Comparison of ENCODE assay signal across 27 cellular contexts in genomic region chr11:117932987-117933386, GRCh38. TPM values are rescaled to one million over a fixed set of nuclear protein-coding genes. Genes with fewer than 3 reads are reported as not detected.
DNase-seq lines count a peak whose midpoint lies in the region; ATAC-seq and TF ChIP-seq lines count a peak whose summit lies in the region.
"Had no signal": no experiment of that assay in that cellular context is flagged by ENCODE, and none has a peak within 500 bp of the region (broad histone marks: within the 10 kb centered on the region; RNA-seq: fewer than 3 reads in every experiment).

No MANE protein-coding gene starts in this region.

- H3K27ac ChIP-seq in CD4-positive, CD25-positive, alpha-beta regulatory T cell (ENCODE audit: insufficient read depth, low read length, poor library complexity, severe bottlenecking): no peak overlapping the region
- H3K27ac ChIP-seq in hepatocyte (no peak overlapping the region), colonic mucosa (no peak overlapping the region)
- H3K27ac ChIP-seq: ascending aorta, GM23248, thoracic aorta had no signal

- no peak overlapping the region for H2AFZ ChIP-seq in hepatocyte
- H2AFZ ChIP-seq: GM23248 had no signal

- no peaks in the 10 kb centered on the region for H3K9me3 ChIP-seq in CD4-positive, CD25-positive, alpha-beta regulatory T cell (ENCODE audit: control insufficient read depth in 2 of 2, low read length in 2 of 2)
- H3K9me3 ChIP-seq in hepatocyte (ENCODE audit: low read depth): no peaks in the 10 kb centered on the region
- no peaks in the 10 kb centered on the region for H3K9me3 ChIP-seq in colonic mucosa
- H3K9me3 ChIP-seq: ascending aorta, thoracic aorta had no signal

- no peak for ATAC-seq in CD4-positive, CD25-positive, alpha-beta regulatory T cell (ENCODE audit: low read depth in 2 of 2)
- no peak for ATAC-seq in activated naive CD8-positive, alpha-beta T cell treated with anti-CD3 and anti-CD28 coated beads, Interleukin-2, amount 50 U/mL, for 24 hours
- no peak for ATAC-seq in natural killer cell treated with Interleukin-12 subunit alpha and Interleukin-12 subunit beta and Interleukin-15 and Interleukin-18, amount 100 ng/mL, for 72 hours
- ATAC-seq in GM19463 (IDR thresholded peaks at IDR 0.05; ENCODE audit: unreplicated experiment): no peak
- ATAC-seq: activated T-cell treated with anti-CD3 and anti-CD28 coated beads, Interleukin-2, amount 50 U/mL, for 4 hours had no signal

- H3K36me3 ChIP-seq in CD4-positive, CD25-positive, alpha-beta regulatory T cell (ENCODE audit: control insufficient read depth, insufficient read depth, low read length): no peaks in the 10 kb centered on the region
- H3K36me3 ChIP-seq in H7 (replicated peaks; ENCODE audit: control insufficient read depth, insufficient read depth, low read length) (no peaks in the 10 kb centered on the region), hepatocyte (replicated peaks; ENCODE audit: insufficient read depth, low read depth) (no peaks in the 10 kb centered on the region), colonic mucosa (no peaks in the 10 kb centered on the region)
- H3K36me3 ChIP-seq: ascending aorta, thoracic aorta had no signal

- H3K9me2 ChIP-seq in hepatocyte (replicated peaks; ENCODE audit: insufficient read depth): no peaks in the 10 kb centered on the region

- H4K20me1 ChIP-seq in hepatocyte (ENCODE audit: insufficient read depth, poor library complexity, severe bottlenecking): no peaks in the 10 kb centered on the region

- no peaks in the 10 kb centered on the region for H3K9me3 Mint-ChIP-seq in CD4-positive, CD25-positive, alpha-beta regulatory T cell
- no peaks in the 10 kb centered on the region for H3K9me3 Mint-ChIP-seq in activated naive CD8-positive, alpha-beta T cell treated with anti-CD3 and anti-CD28 coated beads, Interleukin-2, amount 50 U/mL, for 24 hours
- H3K9me3 Mint-ChIP-seq in natural killer cell treated with Interleukin-12 subunit alpha and Interleukin-12 subunit beta and Interleukin-15 and Interleukin-18, amount 100 ng/mL, for 72 hours: no peaks in the 10 kb centered on the region
- H3K9me3 Mint-ChIP-seq: activated naive CD4-positive, alpha-beta T cell treated with anti-CD3 and anti-CD28 coated beads for 36 hours; activated T-cell treated with anti-CD3 and anti-CD28 coated beads, Interleukin-2, amount 50 U/mL, for 4 hours had no signal

- no peaks in the 10 kb centered on the region for H3K36me3 Mint-ChIP-seq in CD4-positive, CD25-positive, alpha-beta regulatory T cell
- H3K36me3 Mint-ChIP-seq in activated naive CD8-positive, alpha-beta T cell treated with anti-CD3 and anti-CD28 coated beads, Interleukin-2, amount 50 U/mL, for 24 hours (ENCODE audit: low read depth): no peaks in the 10 kb centered on the region
- no peaks in the 10 kb centered on the region for H3K36me3 Mint-ChIP-seq in natural killer cell treated with Interleukin-12 subunit alpha and Interleukin-12 subunit beta and Interleukin-15 and Interleukin-18, amount 100 ng/mL, for 72 hours
- H3K36me3 Mint-ChIP-seq: CD14-positive monocyte had no signal

- no peaks in the 10 kb centered on the region for H3K27me3 ChIP-seq in CD4-positive, CD25-positive, alpha-beta regulatory T cell (ENCODE audit: control insufficient read depth, insufficient read depth, low read length)
- H3K27me3 ChIP-seq in H7 (ENCODE audit: control insufficient read depth, insufficient read depth, low read length) (no peaks in the 10 kb centered on the region), hepatocyte (no peaks in the 10 kb centered on the region), colonic mucosa (no peaks in the 10 kb centered on the region)
- H3K27me3 ChIP-seq: ascending aorta had no signal

- peak overlapping the region in 2 of 3 donors; percentile 22 to 72 for H3K27ac Mint-ChIP-seq in CD4-positive, CD25-positive, alpha-beta regulatory T cell
- peak overlapping the region; percentile 99 for H3K27ac Mint-ChIP-seq in activated naive CD8-positive, alpha-beta T cell treated with anti-CD3 and anti-CD28 coated beads, Interleukin-2, amount 50 U/mL, for 24 hours
- peak overlapping the region; percentile 66 to 90 for H3K27ac Mint-ChIP-seq in natural killer cell treated with Interleukin-12 subunit alpha and Interleukin-12 subunit beta and Interleukin-15 and Interleukin-18, amount 100 ng/mL, for 72 hours
- H3K27ac Mint-ChIP-seq: activated naive CD4-positive, alpha-beta T cell treated with anti-CD3 and anti-CD28 coated beads for 36 hours had no signal

- H3K79me2 ChIP-seq in hepatocyte: no peaks in the 10 kb centered on the region

- WGBS in hepatocyte (ENCODE audit: low lambda C conversion rate, missing lambda C conversion rate): 70% methylated on average over 2 of the region's 2 CpGs

- peaks cover 5% of the 10 kb centered on the region for H3K27me3 Mint-ChIP-seq in CD4-positive, CD25-positive, alpha-beta regulatory T cell
- H3K27me3 Mint-ChIP-seq in activated naive CD8-positive, alpha-beta T cell treated with anti-CD3 and anti-CD28 coated beads, Interleukin-2, amount 50 U/mL, for 24 hours: no peaks in the 10 kb centered on the region
- H3K27me3 Mint-ChIP-seq in natural killer cell treated with Interleukin-12 subunit alpha and Interleukin-12 subunit beta and Interleukin-15 and Interleukin-18, amount 100 ng/mL, for 72 hours: peaks cover 0 to 2% of the 10 kb centered on the region in 2 donors

- peaks cover 26% of the 10 kb centered on the region for H3K4me1 ChIP-seq in CD4-positive, CD25-positive, alpha-beta regulatory T cell (ENCODE audit: control insufficient read depth, insufficient read depth, low read length, poor library complexity, severe bottlenecking)
- peaks cover 10% of the 10 kb centered on the region for H3K4me1 ChIP-seq in hepatocyte (ENCODE audit: insufficient read depth)
- peaks cover 7% of the 10 kb centered on the region for H3K4me1 ChIP-seq in colonic mucosa
- H3K4me1 ChIP-seq: ascending aorta had no signal

- DNase-seq in CD4-positive, CD25-positive, alpha-beta regulatory T cell: no peak
- DNase-seq in H7 (peak; percentile 52), hepatocyte (ENCODE audit: low spot score) (no peak), colonic mucosa (no peak)
- DNase-seq in activated naive CD8-positive, alpha-beta T cell treated with anti-CD3 and anti-CD28 coated beads, Interleukin-2, amount 50 U/mL, for 24 hours: no peak
- no peak for DNase-seq in natural killer cell treated with Interleukin-12 subunit alpha and Interleukin-12 subunit beta and Interleukin-15 and Interleukin-18, amount 100 ng/mL, for 72 hours (ENCODE audit: low spot score)
- DNase-seq: activated CD4-positive, CD25-positive, alpha-beta regulatory T cell; activated naive CD4-positive, alpha-beta T cell treated with anti-CD3 and anti-CD28 coated beads for 36 hours; activated T-cell treated with anti-CD3 and anti-CD28 coated beads, Interleukin-2, amount 50 U/mL, for 4 hours; caudate nucleus; DMS 273 treated with DMSO at 0.1 percent for 48 hours; GM23248; MM.1S; NCI-H1417; NCI-H2081 treated with DMSO at 0.1 percent for 48 hours; NCI-H446; occipital lobe; SIG-M5; SW 1271 had no signal

- no peak overlapping the region for H3K9ac ChIP-seq in colonic mucosa (ENCODE audit: low read depth in 2 of 2, low read length in 2 of 2)
- H3K9ac ChIP-seq: GM23248 had no signal

- no peak overlapping the region for H3K4me3 ChIP-seq in CD4-positive, CD25-positive, alpha-beta regulatory T cell (ENCODE audit: low read depth, low read length)
- H3K4me3 ChIP-seq in H7 (ENCODE audit: insufficient read depth, low read depth, low read length) (no peak overlapping the region), hepatocyte (no peak overlapping the region), colonic mucosa (no peak overlapping the region)
- H3K4me3 ChIP-seq: ascending aorta, GM23248, K562, lung, smooth muscle cell, thoracic aorta had no signal

- H3K4me3 Mint-ChIP-seq in CD4-positive, CD25-positive, alpha-beta regulatory T cell: no peak overlapping the region
- no peak overlapping the region for H3K4me3 Mint-ChIP-seq in activated naive CD8-positive, alpha-beta T cell treated with anti-CD3 and anti-CD28 coated beads, Interleukin-2, amount 50 U/mL, for 24 hours
- peak overlapping the region; percentile 30 for H3K4me3 Mint-ChIP-seq in natural killer cell treated with Interleukin-12 subunit alpha and Interleukin-12 subunit beta and Interleukin-15 and Interleukin-18, amount 100 ng/mL, for 72 hours
- H3K4me3 Mint-ChIP-seq: activated naive CD4-positive, alpha-beta T cell treated with anti-CD3 and anti-CD28 coated beads for 36 hours; activated T-cell treated with anti-CD3 and anti-CD28 coated beads, Interleukin-2, amount 50 U/mL, for 4 hours; CD14-positive monocyte had no signal

- TF ChIP-seq CTCF in hepatocyte (IDR thresholded peaks at IDR 0.05; ENCODE audit: poor library complexity) (no peak), colonic mucosa (IDR thresholded peaks at IDR 0.05) (no peak)

- peaks cover 17 to 53% (median 34%) of the 10 kb centered on the region in 4 donors for H3K4me1 Mint-ChIP-seq in CD4-positive, CD25-positive, alpha-beta regulatory T cell
- H3K4me1 Mint-ChIP-seq in activated naive CD8-positive, alpha-beta T cell treated with anti-CD3 and anti-CD28 coated beads, Interleukin-2, amount 50 U/mL, for 24 hours: peaks cover 95% of the 10 kb centered on the region
- peaks cover 50 to 52% of the 10 kb centered on the region in 2 donors for H3K4me1 Mint-ChIP-seq in natural killer cell treated with Interleukin-12 subunit alpha and Interleukin-12 subunit beta and Interleukin-15 and Interleukin-18, amount 100 ng/mL, for 72 hours (ENCODE audit: low read depth in 2 of 2)

- intact Hi-C loops in colonic mucosa (cut with DNase I): no loop called here

- no peak overlapping the region for H3K4me2 ChIP-seq in hepatocyte
- H3K4me2 ChIP-seq: smooth muscle cell had no signal

RNA-seq across cellular contexts. Expression of gene TMPRSS13, which starts 3.8 kb away (rescaled TPM):
- total RNA-seq in CD4-positive, CD25-positive, alpha-beta regulatory T cell: 3.4 TPM
- 1 to 10 TPM in 2 of 4 donors, under 1 TPM in 2; 0.57 to 1.4 (median 1.1) TPM for polyA plus RNA-seq in CD4-positive, CD25-positive, alpha-beta regulatory T cell
- 0.31 TPM in 1 of 2 replicates, not detected in the other for total RNA-seq in H7 (2014; rRNA removed; shearing (Covaris generic))
- under 1 TPM; 0.19 to 0.36 TPM for total RNA-seq in natural killer cell treated with Interleukin-12 subunit alpha and Interleukin-12 subunit beta and Interleukin-15 and Interleukin-18, amount 100 ng/mL, for 72 hours
- total RNA-seq in hepatocyte (1.0 and 1.3 TPM in 2 replicates), colonic mucosa (1 to 10 TPM; 1.5 to 1.6 TPM)
- 1.1 and 1.9 TPM in 2 replicates for polyA plus RNA-seq in hepatocyte
- total RNA-seq: ascending aorta, GM23248, HT1080 had no signal
- polyA plus RNA-seq: GM23248 had no signal

RNA-seq across cellular contexts. Expression of gene IL10RA, which starts 53.2 kb away (rescaled TPM):
- total RNA-seq in CD4-positive, CD25-positive, alpha-beta regulatory T cell: 661 TPM
- 100 to 1,000 TPM; 572 to 666 (median 631) TPM for polyA plus RNA-seq in CD4-positive, CD25-positive, alpha-beta regulatory T cell
- total RNA-seq in H7 (2014; rRNA removed; shearing (Covaris generic)): not detected in 2 replicates
- 10 to 100 TPM; 59.8 to 83.6 TPM for total RNA-seq in natural killer cell treated with Interleukin-12 subunit alpha and Interleukin-12 subunit beta and Interleukin-15 and Interleukin-18, amount 100 ng/mL, for 72 hours
- total RNA-seq in hepatocyte: 0.28 and 2.3 TPM in 2 replicates
- polyA plus RNA-seq in hepatocyte: 0.90 and 1.5 TPM in 2 replicates
- total RNA-seq in colonic mucosa: 1 to 10 TPM; 4.4 to 9.8 TPM
- total RNA-seq: GM23248, HT1080 had no signal
- polyA plus RNA-seq: GM23248 had no signal

RNA-seq across cellular contexts. Expression of gene FXYD6, which starts 56.5 kb away (rescaled TPM):
- not detected for total RNA-seq in CD4-positive, CD25-positive, alpha-beta regulatory T cell
- polyA plus RNA-seq in CD4-positive, CD25-positive, alpha-beta regulatory T cell: not detected
- total RNA-seq in H7 (2014; rRNA removed; shearing (Covaris generic)): 17.8 and 32.8 TPM in 2 replicates
- total RNA-seq in natural killer cell treated with Interleukin-12 subunit alpha and Interleukin-12 subunit beta and Interleukin-15 and Interleukin-18, amount 100 ng/mL, for 72 hours: not detected
- total RNA-seq in hepatocyte (19.5 and 28.3 TPM in 2 replicates), colonic mucosa (10 to 100 TPM in 1 of 2 donors, 1 to 10 TPM in 1; 6.4 to 29.8 TPM)
- polyA plus RNA-seq in hepatocyte: 56.9 and 68.2 TPM in 2 replicates
- total RNA-seq: activated naive CD4-positive, alpha-beta T cell treated with anti-CD3 and anti-CD28 coated beads for 36 hours; GM23248 had no signal
- polyA plus RNA-seq: GM23248 had no signal

Comparison
In these comparisons a context has a peak if more than half of its experiments do, and no peak if none do; other contexts are left out.
1. H3K27ac Mint-ChIP-seq: peak in every context shown above with its lines; median percentile 99 in activated naive CD8-positive, alpha-beta T cell treated with anti-CD3 and anti-CD28 coated beads, Interleukin-2, amount 50 U/mL, for 24 hours; 78 in natural killer cell treated with Interleukin-12 subunit alpha and Interleukin-12 subunit beta and Interleukin-15 and Interleukin-18, amount 100 ng/mL, for 72 hours; 47 in CD4-positive, CD25-positive, alpha-beta regulatory T cell.
2. RNA of gene IL10RA, which starts 53.2 kb away (total RNA-seq): 661 TPM in CD4-positive, CD25-positive, alpha-beta regulatory T cell (single experiment) and 59.8 to 83.6 TPM in natural killer cell treated with Interleukin-12 subunit alpha and Interleukin-12 subunit beta and Interleukin-15 and Interleukin-18, amount 100 ng/mL, for 72 hours; 4.4 to 9.8 TPM in colonic mucosa, 0.28 to 2.3 TPM in hepatocyte and not detected in H7; every median in the first group is over 4 times any median in the second.